In genomic region chr1:184289825-184290550, GRCh38 we compare ENCODE assay signal across 1 cellular context.
TF ChIP-seq lines count a peak whose summit lies in the region.

No MANE protein-coding gene starts in this region.

TF ChIP-seq in K562, 482 proteins besides CTCF, POLR2A, EP300 and RAD21 (continued from another document):
- TF ChIP-seq TCF7 (IDR thresholded peaks at IDR 0.05; ENCODE audit: borderline replicate concordance) (no peak), CBX5 (IDR thresholded peaks at IDR 0.05; ENCODE audit: borderline replicate concordance, low read depth) (0 out of 2 replicates have a peak, but pooled peaks have one; percentile 33), ETV6 (IDR thresholded peaks at IDR 0.05; ENCODE audit: borderline replicate concordance in 1 of 2, low read depth in 2 of 2, low read length in 1 of 2) (no peak), ETV6 (CRISPR knock-in tag; IDR thresholded peaks at IDR 0.05; ENCODE audit: borderline replicate concordance) (no peak), ATF7 (IDR thresholded peaks at IDR 0.05) (no peak), NFE2 (IDR thresholded peaks at IDR 0.05; ENCODE audit: low read depth) (peak; percentile 83), POU5F1 (IDR thresholded peaks at IDR 0.05; ENCODE audit: borderline replicate concordance, low read depth, low read length, partially characterized antibody) (no peak), RBM34 (IDR thresholded peaks at IDR 0.05; ENCODE audit: borderline replicate concordance, insufficient read depth, low read length) (no peak), BCOR (IDR thresholded peaks at IDR 0.05) (no peak), BACH1 (tag; IDR thresholded peaks at IDR 0.05) (peak; percentile 61; the same call in 1 of the 2 replicates), ZNF347 (CRISPR knock-in tag; IDR thresholded peaks at IDR 0.05; ENCODE audit: low read depth) (no peak), XRCC4 (IDR thresholded peaks at IDR 0.05; ENCODE audit: extremely low read depth, insufficient read depth, insufficient read length) (no peak), MAFG (tag; conservative IDR thresholded peaks at IDR 0.05) (peak; percentile 91), ZNF165 (CRISPR knock-in tag; IDR thresholded peaks at IDR 0.05; ENCODE audit: borderline replicate concordance) (no peak), HNRNPLL (IDR thresholded peaks at IDR 0.05; ENCODE audit: low read depth, low read length, poor library complexity, severe bottlenecking) (no peak), RBM39 (optimal IDR thresholded peaks at IDR 0.05; ENCODE audit: low read depth, low read length) (no peak), ATF3 (IDR thresholded peaks at IDR 0.05) (no peak), ATF3 (CRISPR knock-in tag; conservative IDR thresholded peaks at IDR 0.05) (no peak), ZNF75A (CRISPR knock-in tag; IDR thresholded peaks at IDR 0.05) (no peak), ZNF316 (IDR thresholded peaks at IDR 0.05) (peak; percentile 82), C11orf30 (IDR thresholded peaks at IDR 0.05; ENCODE audit: low read depth) (peak; percentile 77), PATZ1 (CRISPR knock-in tag; IDR thresholded peaks at IDR 0.05; ENCODE audit: borderline replicate concordance) (no peak), E2F5 (CRISPR knock-in tag; IDR thresholded peaks at IDR 0.05) (no peak), ZNF507 (tag; conservative IDR thresholded peaks at IDR 0.05) (no peak), EZH2 (IDR thresholded peaks at IDR 0.05; ENCODE audit: borderline replicate concordance, low read depth, low read length) (no peak), SRSF1 (IDR thresholded peaks at IDR 0.05; ENCODE audit: low read depth, low read length) (no peak), NFRKB (IDR thresholded peaks at IDR 0.05; ENCODE audit: low read depth) (no peak), GTF2E2 (tag; IDR thresholded peaks at IDR 0.05) (no peak), SNIP1 (IDR thresholded peaks at IDR 0.05; ENCODE audit: low read depth) (no peak), NBN (IDR thresholded peaks at IDR 0.05; ENCODE audit: low read depth) (no peak), ZNF41 (CRISPR knock-in tag; conservative IDR thresholded peaks at IDR 0.05) (no peak), ARID2 (IDR thresholded peaks at IDR 0.05) (no peak), PML (IDR thresholded peaks at IDR 0.05; ENCODE audit: low read length) (no peak), ZNF217 (CRISPR knock-in tag; IDR thresholded peaks at IDR 0.05) (no peak), SMAD2 (IDR thresholded peaks at IDR 0.05; ENCODE audit: low read depth, low read length) (no peak), E2F1 (CRISPR knock-in tag; IDR thresholded peaks at IDR 0.05) (no peak), SRF (CRISPR knock-in tag; IDR thresholded peaks at IDR 0.05) (no peak), ZNF239 (CRISPR knock-in tag; IDR thresholded peaks at IDR 0.05) (no peak), CBX3 (IDR thresholded peaks at IDR 0.05; ENCODE audit: borderline replicate concordance in 1 of 2, low read length in 2 of 2) (peak in 1 of 2 experiments; percentile 37; a peak in 1 of 3 replicates), NFE2L1 (tag; IDR thresholded peaks at IDR 0.05; ENCODE audit: borderline replicate concordance, low read depth) (peak; percentile 69), PKNOX1 (IDR thresholded peaks at IDR 0.05) (no peak)
- TF ChIP-seq, protein P1, sequence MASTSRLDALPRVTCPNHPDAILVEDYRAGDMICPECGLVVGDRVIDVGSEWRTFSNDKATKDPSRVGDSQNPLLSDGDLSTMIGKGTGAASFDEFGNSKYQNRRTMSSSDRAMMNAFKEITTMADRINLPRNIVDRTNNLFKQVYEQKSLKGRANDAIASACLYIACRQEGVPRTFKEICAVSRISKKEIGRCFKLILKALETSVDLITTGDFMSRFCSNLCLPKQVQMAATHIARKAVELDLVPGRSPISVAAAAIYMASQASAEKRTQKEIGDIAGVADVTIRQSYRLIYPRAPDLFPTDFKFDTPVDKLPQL (IDR thresholded peaks at IDR 0.05; ENCODE audit: extremely low read depth, insufficient read length): no peak
- TF ChIP-seq, protein P2, sequence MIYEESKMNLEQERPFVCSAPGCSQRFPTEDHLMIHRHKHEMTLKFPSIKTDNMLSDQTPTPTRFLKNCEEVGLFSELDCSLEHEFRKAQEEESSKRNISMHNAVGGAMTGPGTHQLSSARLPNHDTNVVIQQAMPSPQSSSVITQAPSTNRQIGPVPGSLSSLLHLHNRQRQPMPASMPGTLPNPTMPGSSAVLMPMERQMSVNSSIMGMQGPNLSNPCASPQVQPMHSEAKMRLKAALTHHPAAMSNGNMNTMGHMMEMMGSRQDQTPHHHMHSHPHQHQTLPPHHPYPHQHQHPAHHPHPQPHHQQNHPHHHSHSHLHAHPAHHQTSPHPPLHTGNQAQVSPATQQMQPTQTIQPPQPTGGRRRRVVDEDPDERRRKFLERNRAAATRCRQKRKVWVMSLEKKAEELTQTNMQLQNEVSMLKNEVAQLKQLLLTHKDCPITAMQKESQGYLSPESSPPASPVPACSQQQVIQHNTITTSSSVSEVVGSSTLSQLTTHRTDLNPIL (CRISPR knock-in tag; IDR thresholded peaks at IDR 0.05): no peak
- TF ChIP-seq, protein P3, sequence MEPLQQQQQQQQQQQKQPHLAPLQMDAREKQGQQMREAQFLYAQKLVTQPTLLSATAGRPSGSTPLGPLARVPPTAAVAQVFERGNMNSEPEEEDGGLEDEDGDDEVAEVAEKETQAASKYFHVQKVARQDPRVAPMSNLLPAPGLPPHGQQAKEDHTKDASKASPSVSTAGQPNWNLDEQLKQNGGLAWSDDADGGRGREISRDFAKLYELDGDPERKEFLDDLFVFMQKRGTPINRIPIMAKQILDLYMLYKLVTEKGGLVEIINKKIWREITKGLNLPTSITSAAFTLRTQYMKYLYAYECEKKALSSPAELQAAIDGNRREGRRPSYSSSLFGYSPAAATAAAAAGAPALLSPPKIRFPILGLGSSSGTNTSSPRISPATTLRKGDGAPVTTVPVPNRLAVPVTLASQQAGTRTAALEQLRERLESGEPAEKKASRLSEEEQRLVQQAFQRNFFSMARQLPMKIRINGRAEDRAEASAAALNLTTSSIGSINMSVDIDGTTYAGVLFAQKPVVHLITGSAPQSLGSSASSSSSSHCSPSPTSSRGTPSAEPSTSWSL (CRISPR knock-in tag; IDR thresholded peaks at IDR 0.05; ENCODE audit: borderline replicate concordance): no peak
- TF ChIP-seq, protein P4, sequence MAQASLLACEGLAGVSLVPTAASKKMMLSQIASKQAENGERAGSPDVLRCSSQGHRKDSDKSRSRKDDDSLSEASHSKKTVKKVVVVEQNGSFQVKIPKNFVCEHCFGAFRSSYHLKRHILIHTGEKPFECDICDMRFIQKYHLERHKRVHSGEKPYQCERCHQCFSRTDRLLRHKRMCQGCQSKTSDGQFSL (CRISPR knock-in tag; IDR thresholded peaks at IDR 0.05): no peak
- TF ChIP-seq, protein P4 (tag; IDR thresholded peaks at IDR 0.05): no peak
